In genomic region chr9:42534984-42535325, GRCh38 we compare ENCODE assay signal across 8 cellular contexts.
DNase-seq lines count a peak whose midpoint lies in the region; ATAC-seq and TF ChIP-seq lines count a peak whose summit lies in the region.
"Not testable (repeated sequence)": the region's sequence is repeated elsewhere in the genome, so short reads cannot be mapped to it uniquely, and the experiment has no call there.

No MANE protein-coding gene starts in this region.

- not testable (repeated sequence) for H2AFZ ChIP-seq in GM23338

- H3K79me2 ChIP-seq in GM23338 (replicated peaks; ENCODE audit: insufficient read depth): not testable (repeated sequence)

- not testable (repeated sequence) for H4K20me1 ChIP-seq in GM23338 (replicated peaks; ENCODE audit: insufficient read depth)

- not testable (repeated sequence) for H3K27ac ChIP-seq in CD4-positive, CD25-positive, alpha-beta regulatory T cell (ENCODE audit: insufficient read depth, low read length, poor library complexity, severe bottlenecking); GM23338 (ENCODE audit: low read depth); heart right ventricle

- H3K4me2 ChIP-seq in GM23338: not testable (repeated sequence)

- ATAC-seq in CD4-positive, CD25-positive, alpha-beta regulatory T cell (ENCODE audit: low read depth in 2 of 2); heart right ventricle: not testable (repeated sequence)
- ATAC-seq in GM23338: peak; percentile 54

- not testable (repeated sequence) for H3K4me3 ChIP-seq in CD4-positive, CD25-positive, alpha-beta regulatory T cell (ENCODE audit: low read depth, low read length); GM23338; NT2/D1 (ENCODE audit: insufficient read length, low read depth); heart right ventricle

- not testable (repeated sequence) for H3K9me3 Mint-ChIP-seq in CD4-positive, CD25-positive, alpha-beta regulatory T cell; GM23338; chondrocyte (ENCODE audit: low read depth); nephron progenitor cell

- H3K4me3 Mint-ChIP-seq in CD4-positive, CD25-positive, alpha-beta regulatory T cell; GM23338; chondrocyte (ENCODE audit: unreplicated experiment); nephron progenitor cell: not testable (repeated sequence)

- intact Hi-C loops in heart right ventricle (cut with DNase I): not testable (repeated sequence)

- not testable (repeated sequence) for H3K27me3 Mint-ChIP-seq in CD4-positive, CD25-positive, alpha-beta regulatory T cell; GM23338 (ENCODE audit: insufficient read depth, low read depth, poor library complexity); chondrocyte (ENCODE audit: low read depth); nephron progenitor cell (ENCODE audit: low read depth, poor library complexity)

- H3K9me2 ChIP-seq in GM23338 (ENCODE audit: insufficient read depth): not testable (repeated sequence)

- not testable (repeated sequence) for H3K27me3 ChIP-seq in CD4-positive, CD25-positive, alpha-beta regulatory T cell (ENCODE audit: control insufficient read depth, insufficient read depth, low read length); GM23338 (ENCODE audit: insufficient read depth); NT2/D1 (ENCODE audit: insufficient read depth, insufficient read length); heart right ventricle

- TF ChIP-seq CTCF in GM23338 (conservative IDR thresholded peaks at IDR 0.05; ENCODE audit: low read depth in 2 of 2): peak; percentile 43 to 44; a peak in 3 of 4 replicates
- TF ChIP-seq CTCF in chondrocyte (IDR thresholded peaks at IDR 0.05): peak; percentile 55
- TF ChIP-seq CTCF in heart right ventricle (IDR thresholded peaks at IDR 0.05): peak in 5 of 9 donors; percentile 15 to 38 (median 19)
- TF ChIP-seq CTCF in nephron progenitor cell (IDR thresholded peaks at IDR 0.05): not testable (repeated sequence)

- H3K36me3 ChIP-seq in CD4-positive, CD25-positive, alpha-beta regulatory T cell (ENCODE audit: control insufficient read depth, insufficient read depth, low read length); GM23338 (ENCODE audit: insufficient read depth); NT2/D1 (ENCODE audit: insufficient read depth, insufficient read length, low read length); heart right ventricle: not testable (repeated sequence)

- H3K27ac Mint-ChIP-seq in CD4-positive, CD25-positive, alpha-beta regulatory T cell; GM23338; chondrocyte (ENCODE audit: unreplicated experiment); nephron progenitor cell: not testable (repeated sequence)

- H3K4me1 ChIP-seq in CD4-positive, CD25-positive, alpha-beta regulatory T cell (ENCODE audit: control insufficient read depth, insufficient read depth, low read length, poor library complexity, severe bottlenecking); GM23338 (ENCODE audit: insufficient read depth); NT2/D1 (ENCODE audit: insufficient read depth, insufficient read length); heart right ventricle: not testable (repeated sequence)

- H3K9ac ChIP-seq in NT2/D1 (ENCODE audit: insufficient read length, low read depth): not testable (repeated sequence)

- 30 to 40% methylated on average over 6 of the region's 6 CpGs for WGBS in heart right ventricle, 2 donors

- H3F3A ChIP-seq in GM23338 (replicated peaks; ENCODE audit: low read depth): not testable (repeated sequence)

- H3K9me3 ChIP-seq in CD4-positive, CD25-positive, alpha-beta regulatory T cell (ENCODE audit: control insufficient read depth in 2 of 2, low read length in 2 of 2); NT2/D1 (ENCODE audit: insufficient read depth, low read length); heart right ventricle: not testable (repeated sequence)

- H3K4me1 Mint-ChIP-seq in CD4-positive, CD25-positive, alpha-beta regulatory T cell; GM23338; nephron progenitor cell: not testable (repeated sequence)
- H3K4me1 Mint-ChIP-seq in chondrocyte (ENCODE audit: low read depth): peaks cover 11% of the 10 kb centered on the region

- peak in 2 of 3 donors; percentile 0 to 7 for DNase-seq in CD4-positive, CD25-positive, alpha-beta regulatory T cell
- peak; percentile 47 for DNase-seq in GM23338 (ENCODE audit: low spot score)
- DNase-seq in NT2/D1 (ENCODE audit: low read depth, low spot score): peak; percentile 3
- peak; percentile 9 for DNase-seq in activated CD8-positive, alpha-beta memory T cell treated with anti-CD3 and anti-CD28 coated beads, Interleukin-2, amount 50 U/mL, for 4 hours
- not testable (repeated sequence) for DNase-seq in chondrocyte (ENCODE audit: low spot score)
- peak in 1 of 2 donors; percentile 6 for DNase-seq in heart right ventricle
- DNase-seq in nephron progenitor cell: peak; percentile 12
- peak; percentile 4 for DNase-seq in stromal cell of bone marrow (ENCODE audit: low read depth)

- not testable (repeated sequence) for H3K36me3 Mint-ChIP-seq in CD4-positive, CD25-positive, alpha-beta regulatory T cell; GM23338 (ENCODE audit: low read depth); chondrocyte (ENCODE audit: low read depth); nephron progenitor cell (ENCODE audit: low read depth)
